In genomic region chr5:35202319-35203111, GRCh38 we compare ENCODE assay signal across 8 cellular contexts. TPM values are rescaled to one million over a fixed set of nuclear protein-coding genes. Genes with fewer than 3 reads are reported as not detected.
DNase-seq lines count a peak whose midpoint lies in the region; ATAC-seq and TF ChIP-seq lines count a peak whose summit lies in the region.

No MANE protein-coding gene starts in this region.

- TF ChIP-seq EP300 in esophagus muscularis mucosa (IDR thresholded peaks at IDR 0.05): no peak

- no peaks in the 10 kb centered on the region for H3K27me3 ChIP-seq in KMS-11 (ENCODE audit: insufficient read depth, low read depth)
- H3K27me3 ChIP-seq in esophagus muscularis mucosa: no peaks in the 10 kb centered on the region

- no peak overlapping the region for H3K4me2 ChIP-seq in KMS-11

- 48% methylated on average over 5 of the region's 5 CpGs for WGBS in esophagus muscularis mucosa

- intact Hi-C loops in esophagus muscularis mucosa (cut with DNase I) (no loop called here), natural killer cell (cut with micrococcal nuclease) (no loop called here)

- H3K27ac ChIP-seq in KMS-11: no peak overlapping the region
- H3K27ac ChIP-seq in esophagus muscularis mucosa (replicated peaks in 1 of 4): no peak overlapping the region

- H3K4me1 ChIP-seq in KMS-11 (ENCODE audit: low read depth, poor library complexity, severe bottlenecking) (no peaks in the 10 kb centered on the region), esophagus muscularis mucosa (peaks cover 0 to 18% (median 14%) of the 10 kb centered on the region in 4 donors)

- peaks cover 0 to 2% of the 10 kb centered on the region in 2 donors for H3K9me3 Mint-ChIP-seq in natural killer cell

- H3K79me2 ChIP-seq in KMS-11 (ENCODE audit: insufficient read depth, low read depth): no peaks in the 10 kb centered on the region

- no peaks in the 10 kb centered on the region for H3K9me3 ChIP-seq in esophagus muscularis mucosa

- H3K4me1 Mint-ChIP-seq in natural killer cell: no peaks in the 10 kb centered on the region

- H3K27me3 Mint-ChIP-seq in natural killer cell (ENCODE audit: low read depth in 2 of 2): peaks cover 4 to 7% of the 10 kb centered on the region in 2 donors

- H3K4me3 Mint-ChIP-seq in natural killer cell: no peak overlapping the region

- no peaks in the 10 kb centered on the region for H4K20me1 ChIP-seq in KMS-11 (ENCODE audit: insufficient read depth)

- no peak for TF ChIP-seq POLR2A in esophagus muscularis mucosa (IDR thresholded peaks at IDR 0.05; ENCODE audit: low read depth)

- H3K4me3 ChIP-seq in KMS-11 (IDR thresholded peaks at IDR 0.05; ENCODE audit: insufficient read depth, low read depth, low read length) (no peak overlapping the region), esophagus muscularis mucosa (no peak overlapping the region)

- H3K27ac Mint-ChIP-seq in natural killer cell: no peak overlapping the region

- TF ChIP-seq CTCF in KMS-11 (conservative IDR thresholded peaks at IDR 0.05; ENCODE audit: low read depth, low read length) (peak; percentile 43; the same call in 1 of the 2 replicates), esophagus muscularis mucosa (IDR thresholded peaks at IDR 0.05) (peak in 2 of 3 experiments; percentile 19 to 35), omental fat pad (IDR thresholded peaks at IDR 0.05) (no peak), natural killer cell (IDR thresholded peaks at IDR 0.05) (no peak)

- H3K36me3 Mint-ChIP-seq in natural killer cell: no peaks in the 10 kb centered on the region

- no peak overlapping the region for H3K9ac ChIP-seq in KMS-11

- no peak overlapping the region for H2AFZ ChIP-seq in KMS-11 (ENCODE audit: low read depth)

- no peaks in the 10 kb centered on the region for H3K36me3 ChIP-seq in KMS-11 (ENCODE audit: insufficient read depth)
- no peaks in the 10 kb centered on the region for H3K36me3 ChIP-seq in esophagus muscularis mucosa

- DNase-seq in DMS53 (lab: John Stamatoyannopoulos, UW): peak; percentile 64
- DNase-seq in UCSD-AML1 (lab: John Stamatoyannopoulos, UW; ENCODE audit: unreplicated experiment): peak; percentile 13
- no peak for DNase-seq in esophagus muscularis mucosa (ENCODE audit: extremely low spot score)
- DNase-seq in omental fat pad (ENCODE audit: low spot score): peak; percentile 28
- DNase-seq in NCI-H510A (lab: John Stamatoyannopoulos, UW): no peak
- no peak for DNase-seq in natural killer cell

- ATAC-seq in GM19395 (IDR thresholded peaks at IDR 0.05; ENCODE audit: unreplicated experiment) (peak; percentile 86), omental fat pad (ENCODE audit: low FRiP score) (no peak), natural killer cell (no peak)

RNA-seq across cellular contexts. Expression of gene PRLR, which starts 27.8 kb away (rescaled TPM):
- total RNA-seq in esophagus muscularis mucosa (1 to 10 TPM in 1 of 4 donors, under 1 TPM in 3; 0.66 to 1.7 (median 0.79) TPM), omental fat pad (1 to 10 TPM in 2 of 4 donors, under 1 TPM in 2; 0.38 to 2.4 (median 0.90) TPM), natural killer cell (under 1 TPM; 0.05 to 0.16 (median 0.09) TPM)

Comparison
In these comparisons a context has a peak if more than half of its experiments do, and no peak if none do; other contexts are left out.
1. DNase-seq: peak in DMS53 (single experiment), UCSD-AML1 (single experiment) and omental fat pad (single experiment); none in esophagus muscularis mucosa (single experiment), NCI-H510A (single experiment) and natural killer cell (single experiment).
2. CTCF ChIP-seq: peak in KMS-11 (single experiment) and esophagus muscularis mucosa (2 of 3); none in omental fat pad (0 of 3) and natural killer cell (single experiment).